Comparison of ENCODE assay signal across 8 cellular contexts in the genomic region with DNA sequence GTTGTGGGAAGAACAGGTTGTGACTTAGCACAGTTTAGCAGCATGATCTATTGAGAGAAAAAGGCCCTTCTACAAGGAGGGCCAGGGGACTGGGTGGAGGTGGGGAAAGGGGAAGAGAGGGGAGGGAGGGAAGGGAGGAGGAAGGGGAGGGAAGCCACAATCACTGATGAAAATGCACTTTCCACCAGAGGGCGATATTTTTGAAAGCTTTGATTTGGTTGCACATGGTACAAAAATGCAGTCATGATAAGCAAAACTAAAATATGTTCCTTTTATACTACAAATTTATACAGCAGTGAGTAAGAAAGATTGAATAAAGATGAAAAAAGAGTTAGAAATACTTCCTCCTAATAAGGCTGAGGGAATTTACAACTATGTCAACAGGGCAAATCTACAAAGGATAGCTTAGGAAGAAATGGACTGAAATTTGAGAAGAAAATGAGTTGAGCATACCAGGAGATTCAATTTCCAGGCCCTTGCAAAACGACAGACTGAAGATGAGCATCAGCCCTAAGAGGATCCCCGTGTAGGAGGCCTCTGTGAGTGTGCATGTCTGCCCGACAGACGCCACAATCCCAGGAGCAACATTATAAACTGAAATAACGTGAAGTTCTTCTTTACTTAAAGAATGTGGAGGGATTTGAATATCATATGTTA. TPM values are rescaled to one million over a fixed set of nuclear protein-coding genes. Genes with fewer than 3 reads are reported as not detected.
DNase-seq lines count a peak whose midpoint lies in the region; ATAC-seq, FAIRE-seq and TF ChIP-seq lines count a peak whose summit lies in the region.

No MANE protein-coding gene starts in this region.

- H3K4me2 ChIP-seq in Loucy (ENCODE audit: low read depth, low read length, poor library complexity, severe bottlenecking): no peak overlapping the region
- H3K4me2 ChIP-seq in SU-DHL-6 (ENCODE audit: low read depth, low read length, poor library complexity, severe bottlenecking): no peak overlapping the region

- intact Hi-C loops in gastrocnemius medialis (cut with DNase I; ENCODE audit: low total_unique reads): loop anchor here (2.0 kb wide), 1 partner anchor 44 kb away; no protein-coding TSS in a partner anchor

- no peaks in the 10 kb centered on the region for H4K20me1 ChIP-seq in Loucy (ENCODE audit: insufficient read depth, low read length, poor library complexity, severe bottlenecking)
- H4K20me1 ChIP-seq in SU-DHL-6 (ENCODE audit: low read depth, low read length): no peaks in the 10 kb centered on the region

- ATAC-seq in GM21825 (IDR thresholded peaks at IDR 0.05; ENCODE audit: unreplicated experiment): no peak
- no peak for ATAC-seq in gastrocnemius medialis

- H2AFZ ChIP-seq in Loucy (ENCODE audit: low read length) (no peak overlapping the region), SU-DHL-6 (ENCODE audit: low read depth, low read length, severe bottlenecking) (no peak overlapping the region)

- H3K9me2 ChIP-seq in Loucy (replicated peaks; ENCODE audit: low read depth, low read length): no peaks in the 10 kb centered on the region
- no peaks in the 10 kb centered on the region for H3K9me2 ChIP-seq in SU-DHL-6 (replicated peaks; ENCODE audit: insufficient read depth, low read length)

- TF ChIP-seq POLR2A in GM12891 (IDR thresholded peaks at IDR 0.05; ENCODE audit: low read depth, low read length) (no peak), gastrocnemius medialis (IDR thresholded peaks at IDR 0.05) (no peak)

- H3K36me3 ChIP-seq in Loucy (ENCODE audit: insufficient read depth, low read length) (no peaks in the 10 kb centered on the region), SU-DHL-6 (ENCODE audit: low read length) (peaks cover 4% of the 10 kb centered on the region; the same call in 1 of the 2 replicates), gastrocnemius medialis (peaks cover 0 to 42% of the 10 kb centered on the region in 2 donors)

- FAIRE-seq in GM12891 (lab: Jason Lieb, UNC): peak; percentile 85

- H3K4me1 ChIP-seq in Loucy (ENCODE audit: insufficient read depth, low read length, poor library complexity, severe bottlenecking) (peaks cover 4% of the 10 kb centered on the region), gastrocnemius medialis (no peaks in the 10 kb centered on the region)

- no peaks in the 10 kb centered on the region for H3K27me3 ChIP-seq in Loucy (ENCODE audit: insufficient read depth, low read length, poor library complexity, severe bottlenecking)
- no peaks in the 10 kb centered on the region for H3K27me3 ChIP-seq in SU-DHL-6 (ENCODE audit: low read length)
- H3K27me3 ChIP-seq in gastrocnemius medialis: no peaks in the 10 kb centered on the region

- H3K4me3 ChIP-seq in Loucy (ENCODE audit: low read length, poor library complexity, severe bottlenecking) (no peak overlapping the region), SU-DHL-6 (ENCODE audit: insufficient read depth, low read length, poor library complexity, severe bottlenecking) (no peak overlapping the region), foreskin fibroblast (ENCODE audit: low read depth in 1 of 2, low read length in 2 of 2) (no peak overlapping the region), retinal pigment epithelial cell (ENCODE audit: low read length) (no peak overlapping the region), gastrocnemius medialis (no peak overlapping the region)

- no peaks in the 10 kb centered on the region for H3K9me3 ChIP-seq in Loucy (ENCODE audit: insufficient read depth, low read depth, low read length)
- no peaks in the 10 kb centered on the region for H3K9me3 ChIP-seq in SU-DHL-6 (ENCODE audit: insufficient read depth, low read length)
- no peaks in the 10 kb centered on the region for H3K9me3 ChIP-seq in gastrocnemius medialis

- peak; percentile 71 for TF ChIP-seq CTCF in Loucy (conservative IDR thresholded peaks at IDR 0.05; ENCODE audit: low read length)
- peak; percentile 42 for TF ChIP-seq CTCF in SU-DHL-6 (IDR thresholded peaks at IDR 0.05; ENCODE audit: insufficient read depth, low read length, poor library complexity, severe bottlenecking)
- TF ChIP-seq CTCF in foreskin fibroblast (IDR thresholded peaks at IDR 0.05; ENCODE audit: low read depth, low read length): peak; percentile 56
- peak; percentile 68 for TF ChIP-seq CTCF in retinal pigment epithelial cell (conservative IDR thresholded peaks at IDR 0.05; ENCODE audit: low read depth, low read length)
- peak in 2 of 5 experiments; percentile 39 to 43 for TF ChIP-seq CTCF in gastrocnemius medialis (IDR thresholded peaks at IDR 0.05 in 4 of 5, conservative IDR thresholded peaks at IDR 0.05 in 1 of 5)

- H3K9ac ChIP-seq in Loucy (ENCODE audit: low read depth, low read length, poor library complexity, severe bottlenecking): no peak overlapping the region
- no peak overlapping the region for H3K9ac ChIP-seq in SU-DHL-6 (ENCODE audit: low read length)

- H3K27ac ChIP-seq in SU-DHL-6 (ENCODE audit: low read depth, low read length): no peak overlapping the region
- H3K27ac ChIP-seq in gastrocnemius medialis: no peak overlapping the region

- H3F3A ChIP-seq in Loucy (ENCODE audit: low read depth) (no peaks in the 10 kb centered on the region), SU-DHL-6 (ENCODE audit: insufficient read depth) (no peaks in the 10 kb centered on the region)

- DNase-seq in CD1c-positive myeloid dendritic cell (ENCODE audit: extremely low spot score) (peak; percentile 45), GM12891 (ENCODE audit: insufficient read length, low spot score) (no peak), foreskin fibroblast (peak; percentile 34 to 79), retinal pigment epithelial cell (ENCODE audit: low read depth) (no peak), gastrocnemius medialis (no peak)

- H3K79me2 ChIP-seq in Loucy (ENCODE audit: insufficient read depth, low read length) (no peaks in the 10 kb centered on the region), SU-DHL-6 (ENCODE audit: insufficient read depth, low read length) (no peaks in the 10 kb centered on the region)

- in situ Hi-C loops in gastrocnemius medialis (cut with MboI; ENCODE audit: low sequenced_read_pairs in 4 of 4): no loop called here

TF ChIP-seq in GM12891, 5 proteins besides CTCF, POLR2A, EP300 and RAD21:
- TF ChIP-seq POLR2AphosphoS5 (IDR thresholded peaks at IDR 0.05; ENCODE audit: low read depth, low read length): no peak
- TF ChIP-seq SPI1 (IDR thresholded peaks at IDR 0.05; ENCODE audit: low read depth, low read length): peak; percentile 16; the same call in 1 of the 2 replicates

RNA-seq across cellular contexts. Expression of a gene that starts 17.2 kb away (rescaled TPM):
- polyA plus RNA-seq in GM12891 (2012; ENCODE audit: low read depth, missing spikeins): 12.4 TPM
- total RNA-seq in gastrocnemius medialis: 10 to 100 TPM in 1 of 4 donors, 1 to 10 TPM in 3; 6.2 to 16.1 (median 8.5) TPM

RNA-seq across cellular contexts. Expression of a gene that starts 18.1 kb away (rescaled TPM):
- polyA plus RNA-seq in GM12891 (2012; ENCODE audit: low read depth, missing spikeins): 109 TPM
- 10 to 100 TPM; 69.7 to 91.3 (median 81.9) TPM for total RNA-seq in gastrocnemius medialis

RNA-seq across cellular contexts. Expression of a gene that starts 41.3 kb away (rescaled TPM):
- 0.17 TPM for polyA plus RNA-seq in GM12891 (2012; ENCODE audit: low read depth, missing spikeins)
- not detected for total RNA-seq in gastrocnemius medialis

Comparison
In these comparisons a context has a peak if more than half of its experiments do, and no peak if none do; other contexts are left out.
1. DNase-seq: peak in CD1c-positive myeloid dendritic cell (single experiment) and foreskin fibroblast (2 of 2); none in GM12891 (single experiment), retinal pigment epithelial cell (single experiment) and gastrocnemius medialis (0 of 2).